11 cellular contexts compared by ENCODE assay signal in genomic region chr6:36913082-36913481, GRCh38. TPM values are rescaled to one million over a fixed set of nuclear protein-coding genes. Genes with fewer than 3 reads are reported as not detected.
DNase-seq lines count a peak whose midpoint lies in the region; ATAC-seq and TF ChIP-seq lines count a peak whose summit lies in the region.
"Had no signal": no experiment of that assay in that cellular context is flagged by ENCODE, and none has a peak within 500 bp of the region (broad histone marks: within the 10 kb centered on the region; RNA-seq: fewer than 3 reads in every experiment).

No MANE protein-coding gene starts in this region.

- no peak for TF ChIP-seq POLR2A in adrenal gland (IDR thresholded peaks at IDR 0.05)

- H3K4me3 ChIP-seq in DND-41 (ENCODE audit: low read depth in 1 of 2, low read length in 2 of 2) = peak overlapping the region in 1 of 2 experiments; percentile 46; a peak in 2 of 4 replicates
- H3K4me3 ChIP-seq in adrenal gland = no peak overlapping the region

- peak overlapping the region; percentile 55 for H3K9ac ChIP-seq in DND-41 (ENCODE audit: low read depth, low read length)

- H3K4me1 Mint-ChIP-seq in activated naive CD8-positive, alpha-beta T cell treated with anti-CD3 and anti-CD28 coated beads for 36 hours = peaks cover 43% of the 10 kb centered on the region
- peaks cover 37% of the 10 kb centered on the region for H3K4me1 Mint-ChIP-seq in osteocyte (ENCODE audit: unreplicated experiment)

- peak overlapping the region; percentile 85 for H3K27ac Mint-ChIP-seq in activated naive CD8-positive, alpha-beta T cell treated with anti-CD3 and anti-CD28 coated beads for 36 hours
- H3K27ac Mint-ChIP-seq in osteocyte (ENCODE audit: unreplicated experiment) = peak overlapping the region; percentile 76
- H3K27ac Mint-ChIP-seq: nephron progenitor cell had no signal

- H3K9me3 Mint-ChIP-seq in activated naive CD8-positive, alpha-beta T cell treated with anti-CD3 and anti-CD28 coated beads for 36 hours = no peaks in the 10 kb centered on the region
- no peaks in the 10 kb centered on the region for H3K9me3 Mint-ChIP-seq in osteocyte (ENCODE audit: unreplicated experiment)
- H3K9me3 Mint-ChIP-seq: nephron progenitor cell had no signal

- WGBS in adrenal gland, 4 donors = 89 to 93% (median 90%) methylated on average over 4 of the region's 4 CpGs

- H3K79me2 ChIP-seq in DND-41 (ENCODE audit: insufficient read depth, low read length) = peaks cover 29% of the 10 kb centered on the region

- peak overlapping the region; percentile 9; the same call in 1 of the 2 replicates for H2AFZ ChIP-seq in DND-41 (ENCODE audit: low read depth, low read length)

- DNase-seq in DND-41 (peak; percentile 30), osteocyte (ENCODE audit: extremely low spot score, unreplicated experiment) (no peak), SW 1271 (lab: John Stamatoyannopoulos, UW) (no peak), adrenal gland (no peak)
- no peak for DNase-seq in activated naive CD8-positive, alpha-beta T cell treated with anti-CD3 and anti-CD28 coated beads for 36 hours
- DNase-seq: Karpas-422, NCI-H2227 treated with DMSO at 0.1 percent for 48 hours, nephron progenitor cell had no signal

- H4K20me1 ChIP-seq in DND-41 (ENCODE audit: insufficient read depth, low read length) = no peaks in the 10 kb centered on the region

- H3K27me3 Mint-ChIP-seq in activated naive CD8-positive, alpha-beta T cell treated with anti-CD3 and anti-CD28 coated beads for 36 hours = no peaks in the 10 kb centered on the region
- H3K27me3 Mint-ChIP-seq in osteocyte (ENCODE audit: unreplicated experiment) = no peaks in the 10 kb centered on the region

- intact Hi-C loops in adrenal gland (cut with DNase I) = no loop called here

- H3K4me3 Mint-ChIP-seq in activated naive CD8-positive, alpha-beta T cell treated with anti-CD3 and anti-CD28 coated beads for 36 hours = peak overlapping the region; percentile 27
- H3K4me3 Mint-ChIP-seq in osteocyte (ENCODE audit: unreplicated experiment) = no peak overlapping the region
- H3K4me3 Mint-ChIP-seq: nephron progenitor cell had no signal

- H3K4me2 ChIP-seq in DND-41 (ENCODE audit: insufficient read depth, low read length) = peak overlapping the region; percentile 62

- ATAC-seq in DND-41 (ENCODE audit: insufficient read depth, low read depth) (peak; percentile 10), HG03045 (IDR thresholded peaks at IDR 0.05; ENCODE audit: unreplicated experiment) (peak; percentile 8), GM21367 (IDR thresholded peaks at IDR 0.05; ENCODE audit: unreplicated experiment) (no peak), HG03108 (IDR thresholded peaks at IDR 0.05; ENCODE audit: unreplicated experiment) (no peak)

- H3K27ac ChIP-seq in DND-41 (ENCODE audit: low read length) = peak overlapping the region; percentile 91
- H3K27ac ChIP-seq in adrenal gland = peak overlapping the region in 1 of 5 donors; percentile 11

- peaks cover 57% of the 10 kb centered on the region for H3K36me3 ChIP-seq in DND-41 (ENCODE audit: insufficient read depth, low read length)
- H3K36me3 ChIP-seq in adrenal gland (replicated peaks in 1 of 2) = peaks cover 0 to 46% of the 10 kb centered on the region in 2 donors

- H3K4me1 ChIP-seq in DND-41 (ENCODE audit: insufficient read depth, low read length) (peaks cover 51% of the 10 kb centered on the region), adrenal gland (replicated peaks in 1 of 2) (peaks cover 8 to 34% of the 10 kb centered on the region in 2 donors)

- no peaks in the 10 kb centered on the region for H3K27me3 ChIP-seq in DND-41 (ENCODE audit: insufficient read depth, low read length, poor library complexity)
- no peaks in the 10 kb centered on the region for H3K27me3 ChIP-seq in adrenal gland

- TF ChIP-seq CTCF in DND-41 (IDR thresholded peaks at IDR 0.05; ENCODE audit: borderline replicate concordance, extremely low read depth, low read length, poor library complexity, severe bottlenecking) = no peak
- TF ChIP-seq CTCF in osteocyte (IDR thresholded peaks at IDR 0.05) = no peak
- TF ChIP-seq CTCF in adrenal gland (IDR thresholded peaks at IDR 0.05) = no peak

- H3K36me3 Mint-ChIP-seq in activated naive CD8-positive, alpha-beta T cell treated with anti-CD3 and anti-CD28 coated beads for 36 hours = peaks cover 13% of the 10 kb centered on the region
- peaks cover 41% of the 10 kb centered on the region for H3K36me3 Mint-ChIP-seq in osteocyte (ENCODE audit: unreplicated experiment)

- H3K9me3 ChIP-seq in DND-41 (ENCODE audit: insufficient read depth, low read length, severe bottlenecking) = no peaks in the 10 kb centered on the region
- no peaks in the 10 kb centered on the region for H3K9me3 ChIP-seq in adrenal gland (replicated peaks in 1 of 3)

RNA-seq across cellular contexts. Expression of gene C6orf89, which starts 27.3 kb away (rescaled TPM):
- 10 to 100 TPM; 32.1 to 32.7 TPM for total RNA-seq in activated naive CD8-positive, alpha-beta T cell treated with anti-CD3 and anti-CD28 coated beads for 36 hours
- 71.2 and 73.2 TPM in 2 replicates for total RNA-seq in osteocyte
- total RNA-seq in adrenal gland = 100 to 1,000 TPM in 1 of 8 donors, 10 to 100 TPM in 7; 62.7 to 107 (median 89.0) TPM
- 10 to 100 TPM; 17.5 to 67.3 (median 19.4) TPM for polyA plus RNA-seq in adrenal gland

RNA-seq across cellular contexts. Expression of gene PPIL1, which starts 38.5 kb away (rescaled TPM):
- 10 to 100 TPM; 55.1 to 58.4 TPM for total RNA-seq in activated naive CD8-positive, alpha-beta T cell treated with anti-CD3 and anti-CD28 coated beads for 36 hours
- total RNA-seq in osteocyte (21.0 and 21.4 TPM in 2 replicates), adrenal gland (100 to 1,000 TPM in 2 of 8 donors, 10 to 100 TPM in 6; 36.4 to 138 (median 61.4) TPM)
- 100 to 1,000 TPM in 1 of 3 donors, 10 to 100 TPM in 1, 1 to 10 TPM in 1; 8.2 to 134 (median 30.5) TPM for polyA plus RNA-seq in adrenal gland

RNA-seq across cellular contexts. Expression of gene PI16, which starts 41.5 kb away (rescaled TPM):
- total RNA-seq in activated naive CD8-positive, alpha-beta T cell treated with anti-CD3 and anti-CD28 coated beads for 36 hours = under 1 TPM; 0.18 to 0.39 TPM
- not detected in 2 replicates for total RNA-seq in osteocyte
- 1 to 10 TPM in 2 of 8 donors, under 1 TPM in 5, not detected in 1; 0.12 to 4.7 (median 0.55) TPM for total RNA-seq in adrenal gland
- 1 to 10 TPM in 2 of 3 donors, under 1 TPM in 1; 0.29 to 9.3 (median 7.4) TPM for polyA plus RNA-seq in adrenal gland

Comparison
In these comparisons a context has a peak if more than half of its experiments do, and no peak if none do; other contexts are left out.
1. ATAC-seq: peak in DND-41 (single experiment) and HG03045 (single experiment); none in GM21367 (single experiment) and HG03108 (single experiment).